ENCODE assay signal across 14 cellular contexts in genomic region chr1:152666171-152666570, GRCh38. TPM values are rescaled to one million over a fixed set of nuclear protein-coding genes. Genes with fewer than 3 reads are reported as not detected.
"Had no signal": no experiment of that assay in that cellular context is flagged by ENCODE, and none has a peak within 500 bp of the region (broad histone marks: within the 10 kb centered on the region; RNA-seq: fewer than 3 reads in every experiment).

No MANE protein-coding gene starts in this region.

RNA-seq across cellular contexts. Expression of gene LCE2D, which starts 3.0 kb away (rescaled TPM):
- total RNA-seq: activated B cell treated with CpG ODN at 0.5 μM for 24 hours; activated CD4-positive, alpha-beta memory T cell treated with anti-CD3 and anti-CD28 coated beads for 36 hours; activated CD4-positive, alpha-beta memory T cell treated with anti-CD3 and anti-CD28 coated beads, Interleukin-2, amount 10 ng/mL, durations not matched to agents 7 days and 5 days; activated CD4-positive, alpha-beta T cell treated with anti-CD3 and anti-CD28 coated beads for 36 hours; activated CD4-positive, alpha-beta T cell treated with anti-CD3 and anti-CD28 coated beads, Interleukin-2, amount 10 ng/mL, durations not matched to agents 24 days and 14 days; activated CD4-positive, alpha-beta T cell treated with anti-CD3 and anti-CD28 coated beads, Interleukin-2, amount 10 ng/mL, durations not matched to agents 7 days and 5 days; activated CD8-positive, alpha-beta memory T cell treated with anti-CD3 and anti-CD28 coated beads for 36 hours; activated CD8-positive, alpha-beta memory T cell treated with anti-CD3 and anti-CD28 coated beads, Interleukin-2, amount 10 ng/mL, durations not matched to agents 7 days and 5 days; activated CD8-positive, alpha-beta T cell treated with anti-CD3 and anti-CD28 coated beads for 36 hours; activated CD8-positive, alpha-beta T cell treated with anti-CD3 and anti-CD28 coated beads, Interleukin-2, amount 10 ng/mL, durations not matched to agents 7 days and 5 days; T-helper 1 cell treated with Interleukin-12 subunit alpha and Interleukin-12 subunit beta and Interleukin-4 antibody, amounts not matched to agents 30 ng/mL and 1 ng/mL, for 36 hours; T-helper 17 cell; T-helper 2 cell treated with Interferon-gamma antibody and Interleukin-4, amounts not matched to agents 100 ng/mL and 5 ng/mL, for 36 hours; WTC11 had no signal

RNA-seq across cellular contexts. Expression of gene LCE2C, which starts 8.9 kb away (rescaled TPM):
- total RNA-seq: activated B cell treated with CpG ODN at 0.5 μM for 24 hours; activated CD4-positive, alpha-beta memory T cell treated with anti-CD3 and anti-CD28 coated beads for 36 hours; activated CD4-positive, alpha-beta memory T cell treated with anti-CD3 and anti-CD28 coated beads, Interleukin-2, amount 10 ng/mL, durations not matched to agents 7 days and 5 days; activated CD4-positive, alpha-beta T cell treated with anti-CD3 and anti-CD28 coated beads for 36 hours; activated CD4-positive, alpha-beta T cell treated with anti-CD3 and anti-CD28 coated beads, Interleukin-2, amount 10 ng/mL, durations not matched to agents 24 days and 14 days; activated CD4-positive, alpha-beta T cell treated with anti-CD3 and anti-CD28 coated beads, Interleukin-2, amount 10 ng/mL, durations not matched to agents 7 days and 5 days; activated CD8-positive, alpha-beta memory T cell treated with anti-CD3 and anti-CD28 coated beads for 36 hours; activated CD8-positive, alpha-beta memory T cell treated with anti-CD3 and anti-CD28 coated beads, Interleukin-2, amount 10 ng/mL, durations not matched to agents 7 days and 5 days; activated CD8-positive, alpha-beta T cell treated with anti-CD3 and anti-CD28 coated beads for 36 hours; activated CD8-positive, alpha-beta T cell treated with anti-CD3 and anti-CD28 coated beads, Interleukin-2, amount 10 ng/mL, durations not matched to agents 7 days and 5 days; T-helper 1 cell treated with Interleukin-12 subunit alpha and Interleukin-12 subunit beta and Interleukin-4 antibody, amounts not matched to agents 30 ng/mL and 1 ng/mL, for 36 hours; T-helper 17 cell; T-helper 2 cell treated with Interferon-gamma antibody and Interleukin-4, amounts not matched to agents 100 ng/mL and 5 ng/mL, for 36 hours; WTC11 had no signal

RNA-seq across cellular contexts. Expression of gene LCE2B, which starts 19.8 kb away (rescaled TPM):
- total RNA-seq: activated B cell treated with CpG ODN at 0.5 μM for 24 hours; activated CD4-positive, alpha-beta memory T cell treated with anti-CD3 and anti-CD28 coated beads for 36 hours; activated CD4-positive, alpha-beta memory T cell treated with anti-CD3 and anti-CD28 coated beads, Interleukin-2, amount 10 ng/mL, durations not matched to agents 7 days and 5 days; activated CD4-positive, alpha-beta T cell treated with anti-CD3 and anti-CD28 coated beads for 36 hours; activated CD4-positive, alpha-beta T cell treated with anti-CD3 and anti-CD28 coated beads, Interleukin-2, amount 10 ng/mL, durations not matched to agents 24 days and 14 days; activated CD4-positive, alpha-beta T cell treated with anti-CD3 and anti-CD28 coated beads, Interleukin-2, amount 10 ng/mL, durations not matched to agents 7 days and 5 days; activated CD8-positive, alpha-beta memory T cell treated with anti-CD3 and anti-CD28 coated beads for 36 hours; activated CD8-positive, alpha-beta memory T cell treated with anti-CD3 and anti-CD28 coated beads, Interleukin-2, amount 10 ng/mL, durations not matched to agents 7 days and 5 days; activated CD8-positive, alpha-beta T cell treated with anti-CD3 and anti-CD28 coated beads for 36 hours; activated CD8-positive, alpha-beta T cell treated with anti-CD3 and anti-CD28 coated beads, Interleukin-2, amount 10 ng/mL, durations not matched to agents 7 days and 5 days; T-helper 1 cell treated with Interleukin-12 subunit alpha and Interleukin-12 subunit beta and Interleukin-4 antibody, amounts not matched to agents 30 ng/mL and 1 ng/mL, for 36 hours; T-helper 17 cell; T-helper 2 cell treated with Interferon-gamma antibody and Interleukin-4, amounts not matched to agents 100 ng/mL and 5 ng/mL, for 36 hours; WTC11 had no signal

RNA-seq across cellular contexts. Expression of gene LCE2A, which starts 32.0 kb away (rescaled TPM):
- total RNA-seq: activated B cell treated with CpG ODN at 0.5 μM for 24 hours; activated CD4-positive, alpha-beta memory T cell treated with anti-CD3 and anti-CD28 coated beads for 36 hours; activated CD4-positive, alpha-beta memory T cell treated with anti-CD3 and anti-CD28 coated beads, Interleukin-2, amount 10 ng/mL, durations not matched to agents 7 days and 5 days; activated CD4-positive, alpha-beta T cell treated with anti-CD3 and anti-CD28 coated beads for 36 hours; activated CD4-positive, alpha-beta T cell treated with anti-CD3 and anti-CD28 coated beads, Interleukin-2, amount 10 ng/mL, durations not matched to agents 24 days and 14 days; activated CD4-positive, alpha-beta T cell treated with anti-CD3 and anti-CD28 coated beads, Interleukin-2, amount 10 ng/mL, durations not matched to agents 7 days and 5 days; activated CD8-positive, alpha-beta memory T cell treated with anti-CD3 and anti-CD28 coated beads for 36 hours; activated CD8-positive, alpha-beta memory T cell treated with anti-CD3 and anti-CD28 coated beads, Interleukin-2, amount 10 ng/mL, durations not matched to agents 7 days and 5 days; activated CD8-positive, alpha-beta T cell treated with anti-CD3 and anti-CD28 coated beads for 36 hours; activated CD8-positive, alpha-beta T cell treated with anti-CD3 and anti-CD28 coated beads, Interleukin-2, amount 10 ng/mL, durations not matched to agents 7 days and 5 days; T-helper 1 cell treated with Interleukin-12 subunit alpha and Interleukin-12 subunit beta and Interleukin-4 antibody, amounts not matched to agents 30 ng/mL and 1 ng/mL, for 36 hours; T-helper 17 cell; T-helper 2 cell treated with Interferon-gamma antibody and Interleukin-4, amounts not matched to agents 100 ng/mL and 5 ng/mL, for 36 hours; WTC11 had no signal

RNA-seq across cellular contexts. Expression of gene LCE4A, which starts 41.8 kb away (rescaled TPM):
- total RNA-seq: activated B cell treated with CpG ODN at 0.5 μM for 24 hours; activated CD4-positive, alpha-beta memory T cell treated with anti-CD3 and anti-CD28 coated beads for 36 hours; activated CD4-positive, alpha-beta memory T cell treated with anti-CD3 and anti-CD28 coated beads, Interleukin-2, amount 10 ng/mL, durations not matched to agents 7 days and 5 days; activated CD4-positive, alpha-beta T cell treated with anti-CD3 and anti-CD28 coated beads for 36 hours; activated CD4-positive, alpha-beta T cell treated with anti-CD3 and anti-CD28 coated beads, Interleukin-2, amount 10 ng/mL, durations not matched to agents 24 days and 14 days; activated CD4-positive, alpha-beta T cell treated with anti-CD3 and anti-CD28 coated beads, Interleukin-2, amount 10 ng/mL, durations not matched to agents 7 days and 5 days; activated CD8-positive, alpha-beta memory T cell treated with anti-CD3 and anti-CD28 coated beads for 36 hours; activated CD8-positive, alpha-beta memory T cell treated with anti-CD3 and anti-CD28 coated beads, Interleukin-2, amount 10 ng/mL, durations not matched to agents 7 days and 5 days; activated CD8-positive, alpha-beta T cell treated with anti-CD3 and anti-CD28 coated beads for 36 hours; activated CD8-positive, alpha-beta T cell treated with anti-CD3 and anti-CD28 coated beads, Interleukin-2, amount 10 ng/mL, durations not matched to agents 7 days and 5 days; T-helper 1 cell treated with Interleukin-12 subunit alpha and Interleukin-12 subunit beta and Interleukin-4 antibody, amounts not matched to agents 30 ng/mL and 1 ng/mL, for 36 hours; T-helper 17 cell; T-helper 2 cell treated with Interferon-gamma antibody and Interleukin-4, amounts not matched to agents 100 ng/mL and 5 ng/mL, for 36 hours; WTC11 had no signal
